In genomic region chr17:76166906-76167305, GRCh38 we compare ENCODE assay signal across 31 cellular contexts. TPM values are rescaled to one million over a fixed set of nuclear protein-coding genes. Genes with fewer than 3 reads are reported as not detected.
"Had no signal": no experiment of that assay in that cellular context is flagged by ENCODE, and none has a peak within 500 bp of the region (broad histone marks: within the 10 kb centered on the region; RNA-seq: fewer than 3 reads in every experiment).

No MANE protein-coding gene starts in this region.

- ATAC-seq: activated CD4-positive, CD25-positive, alpha-beta regulatory T cell treated with anti-CD3 and anti-CD28 coated beads, Interleukin-2, amount 50 U/mL, for 24 hours; esophagus mucosa; left lobe of liver; lower lobe of right lung; mucosa of descending colon; T-cell had no signal

- H3K4me1 Mint-ChIP-seq: nephron progenitor cell had no signal

- H3K9me3 ChIP-seq: lower lobe of right lung, mucosa of descending colon, right atrium auricular region, thoracic aorta, vagina had no signal

- H3K4me1 ChIP-seq: lower lobe of right lung, right atrium auricular region, vagina had no signal

- H3K36me3 Mint-ChIP-seq: type B pancreatic cell had no signal

- H3K4me3 ChIP-seq: lower lobe of right lung, mucosa of descending colon, right atrium auricular region, thoracic aorta, vagina had no signal

- H3K27ac Mint-ChIP-seq: activated CD4-positive, alpha-beta memory T cell treated with anti-CD3 and anti-CD28 coated beads, Interleukin-2, amount 10 ng/mL, durations not matched to agents 7 days and 5 days; activated naive CD8-positive, alpha-beta T cell treated with anti-CD3 and anti-CD28 coated beads, Interleukin-2, amount 50 U/mL, for 24 hours; nephron progenitor cell; progenitor cell of endocrine pancreas; T-helper 2 cell treated with Interferon-gamma antibody and Interleukin-4, amounts not matched to agents 5 μg/mL and 100 μg/mL, for 36 hours; type B pancreatic cell had no signal

- H3K27ac ChIP-seq: lower lobe of right lung, right atrium auricular region, thoracic aorta, vagina, VCaP had no signal

- H3K4me3 Mint-ChIP-seq: activated CD4-positive, alpha-beta memory T cell treated with anti-CD3 and anti-CD28 coated beads, Interleukin-2, amount 10 ng/mL, durations not matched to agents 7 days and 5 days; activated CD4-positive, alpha-beta T cell treated with anti-CD3 and anti-CD28 coated beads, Interleukin-2, amount 10 ng/mL, durations not matched to agents 24 days and 14 days; activated naive CD8-positive, alpha-beta T cell treated with anti-CD3 and anti-CD28 coated beads, Interleukin-2, amount 50 U/mL, for 24 hours; activated T-helper 1 cell treated with anti-CD3 and anti-CD28 coated beads, Interleukin-12 subunit alpha, Interleukin-12 subunit beta, Interleukin-2, Interleukin-4 antibody, amounts not matched to agents 30 ng/mL and 10 ng/mL and 1 ng/mL, durations not matched to agents 14 hours and 24 hours and 36 hours; nephron progenitor cell; stimulated activated naive CD8-positive, alpha-beta T cell treated with anti-CD3 and anti-CD28 coated beads, Interleukin-15, amount 100 ng/mL, for 72 hours; T-cell; T-helper 2 cell treated with Interferon-gamma antibody and Interleukin-4, amounts not matched to agents 5 μg/mL and 100 μg/mL, for 36 hours; type B pancreatic cell had no signal

- DNase-seq: activated CD4-positive, alpha-beta memory T cell treated with anti-CD3 and anti-CD28 coated beads, Interleukin-2, amount 10 ng/mL, durations not matched to agents 7 days and 5 days; activated CD4-positive, alpha-beta T cell treated with anti-CD3 and anti-CD28 coated beads, Interleukin-2, amount 10 ng/mL, durations not matched to agents 24 days and 14 days; activated gamma-delta T cell; activated naive CD4-positive, alpha-beta T cell treated with anti-CD3 and anti-CD28 coated beads, Interleukin-2, amount 50 U/mL, for 16 hours; activated naive CD8-positive, alpha-beta T cell treated with anti-CD3 and anti-CD28 coated beads, Interleukin-2, amount 50 U/mL, for 24 hours; aorta; dermis blood vessel endothelial cell; effector memory CD4-positive, alpha-beta T cell; lower lobe of right lung; mesendoderm; mucosa of descending colon; nephron progenitor cell; stimulated activated CD4-positive, alpha-beta T cell treated with anti-CD3 and anti-CD28 coated beads, Interleukin-12 subunit alpha, Interleukin-12 subunit beta, amount 100 ng/mL, for 4 hours; stimulated activated CD4-positive, alpha-beta T cell treated with anti-CD3 and anti-CD28 coated beads, Interleukin-4, amount 100 ng/mL, for 4 hours; stimulated activated naive CD8-positive, alpha-beta T cell treated with anti-CD3 and anti-CD28 coated beads, Interleukin-15, amount 100 ng/mL, for 72 hours; T-cell had no signal

- H3K9me3 Mint-ChIP-seq: activated CD4-positive, alpha-beta memory T cell treated with anti-CD3 and anti-CD28 coated beads, Interleukin-2, amount 10 ng/mL, durations not matched to agents 7 days and 5 days; activated CD4-positive, alpha-beta T cell treated with anti-CD3 and anti-CD28 coated beads, Interleukin-2, amount 10 ng/mL, durations not matched to agents 24 days and 14 days; activated naive CD8-positive, alpha-beta T cell treated with anti-CD3 and anti-CD28 coated beads, Interleukin-2, amount 50 U/mL, for 24 hours; activated T-helper 1 cell treated with anti-CD3 and anti-CD28 coated beads, Interleukin-12 subunit alpha, Interleukin-12 subunit beta, Interleukin-2, Interleukin-4 antibody, amounts not matched to agents 30 ng/mL and 10 ng/mL and 1 ng/mL, durations not matched to agents 14 hours and 24 hours and 36 hours; brain; nephron progenitor cell; stimulated activated naive CD8-positive, alpha-beta T cell treated with anti-CD3 and anti-CD28 coated beads, Interleukin-15, amount 100 ng/mL, for 72 hours; T-cell; T-helper 2 cell treated with Interferon-gamma antibody and Interleukin-4, amounts not matched to agents 5 μg/mL and 100 μg/mL, for 36 hours; type B pancreatic cell had no signal

- H3K27me3 ChIP-seq: right atrium auricular region, vagina had no signal

- FAIRE-seq: frontal cortex, keratinocyte had no signal

- H3K27me3 Mint-ChIP-seq: activated CD4-positive, alpha-beta memory T cell treated with anti-CD3 and anti-CD28 coated beads, Interleukin-2, amount 10 ng/mL, durations not matched to agents 7 days and 5 days; activated CD4-positive, alpha-beta T cell treated with anti-CD3 and anti-CD28 coated beads, Interleukin-2, amount 10 ng/mL, durations not matched to agents 24 days and 14 days; activated naive CD8-positive, alpha-beta T cell treated with anti-CD3 and anti-CD28 coated beads, Interleukin-2, amount 50 U/mL, for 24 hours; brain; progenitor cell of endocrine pancreas; stimulated activated naive CD8-positive, alpha-beta T cell treated with anti-CD3 and anti-CD28 coated beads, Interleukin-15, amount 100 ng/mL, for 72 hours; T-cell; type B pancreatic cell had no signal

- H3K36me3 ChIP-seq: lower lobe of right lung, right atrium auricular region, thoracic aorta, vagina had no signal

RNA-seq across cellular contexts. Expression of gene FOXJ1, which starts 25.9 kb away (rescaled TPM):
- total RNA-seq: activated T-helper 1 cell treated with anti-CD3 and anti-CD28 coated beads, Interleukin-12 subunit alpha, Interleukin-12 subunit beta, Interleukin-2, Interleukin-4 antibody, amounts not matched to agents 30 ng/mL and 10 ng/mL and 1 ng/mL, durations not matched to agents 14 hours and 24 hours and 36 hours; aorta; cardiac septum; dermis blood vessel endothelial cell; esophagus mucosa; right atrium auricular region; thoracic aorta; vagina had no signal
- polyA plus RNA-seq: aorta had no signal
